Comparison of ENCODE assay signal across 12 cellular contexts in the genomic region with DNA sequence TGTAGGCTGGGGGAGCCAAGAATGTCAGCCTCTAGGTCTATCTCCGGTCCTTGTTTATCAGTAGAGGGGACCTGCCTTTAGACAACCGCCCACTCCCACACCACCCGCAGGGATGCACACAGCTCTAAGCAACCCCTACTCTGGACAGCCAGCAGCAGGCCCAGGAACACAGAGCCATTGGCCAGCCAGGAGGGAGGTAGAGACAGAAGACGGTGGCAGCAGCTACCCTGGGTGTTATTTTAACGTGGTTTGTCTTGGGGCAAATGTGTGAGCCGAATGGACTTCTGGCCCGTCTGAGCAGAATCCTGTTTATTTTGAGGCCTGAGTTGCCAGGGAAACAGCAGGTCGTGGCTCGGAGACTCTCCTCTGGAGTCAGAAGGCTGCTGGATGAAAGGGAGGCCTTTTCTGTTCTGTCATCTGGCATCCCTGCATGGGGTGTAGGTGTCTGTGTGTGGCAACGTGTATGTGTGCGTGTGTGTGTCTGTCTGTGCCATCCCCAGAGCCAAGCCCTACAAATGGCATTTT. TPM values are rescaled to one million over a fixed set of nuclear protein-coding genes. Genes with fewer than 3 reads are reported as not detected.
DNase-seq lines count a peak whose midpoint lies in the region; ATAC-seq and TF ChIP-seq lines count a peak whose summit lies in the region.
"Had no signal": no experiment of that assay in that cellular context is flagged by ENCODE, and none has a peak within 500 bp of the region (broad histone marks: within the 10 kb centered on the region; RNA-seq: fewer than 3 reads in every experiment).

No MANE protein-coding gene starts in this region.

- peaks cover 0 to 2% of the 10 kb centered on the region in 2 donors for H3K27me3 ChIP-seq in esophagus (ENCODE audit: control insufficient read depth in 1 of 2, insufficient read depth in 2 of 2, low read length in 2 of 2)
- H3K27me3 ChIP-seq in muscle layer of colon (ENCODE audit: control insufficient read depth in 1 of 2, insufficient read depth in 2 of 2, low read length in 2 of 2) = no peaks in the 10 kb centered on the region
- H3K27me3 ChIP-seq in tibial nerve = no peaks in the 10 kb centered on the region

- H3K36me3 Mint-ChIP-seq in activated naive CD4-positive, alpha-beta T cell treated with anti-CD3 and anti-CD28 coated beads, Interleukin-2, amount 50 U/mL, for 72 hours = no peaks in the 10 kb centered on the region

- WGBS in esophagus, 2 donors = 28 to 44% methylated on average over 11 of the region's 11 CpGs
- 27 to 38% methylated on average over 11 of the region's 11 CpGs for WGBS in tibial nerve, 2 donors

- H3K27ac ChIP-seq in esophagus (ENCODE audit: low read depth in 2 of 2, low read length in 1 of 2) (peak overlapping the region; percentile 29 to 45), muscle layer of colon (ENCODE audit: low read depth, low read length) (peak overlapping the region; percentile 71), tibial nerve (peak overlapping the region; percentile 53 to 92 (median 68))

- H3K9me3 Mint-ChIP-seq in activated naive CD4-positive, alpha-beta T cell treated with anti-CD3 and anti-CD28 coated beads, Interleukin-2, amount 50 U/mL, for 72 hours = no peaks in the 10 kb centered on the region

- H3K27ac Mint-ChIP-seq in activated naive CD4-positive, alpha-beta T cell treated with anti-CD3 and anti-CD28 coated beads, Interleukin-2, amount 50 U/mL, for 72 hours = no peak overlapping the region

- ATAC-seq in activated naive CD4-positive, alpha-beta T cell treated with anti-CD3 and anti-CD28 coated beads, Interleukin-2, amount 50 U/mL, for 72 hours = no peak
- no peak for ATAC-seq in GM21423 (IDR thresholded peaks at IDR 0.05; ENCODE audit: unreplicated experiment)
- ATAC-seq: HCT116, left colon had no signal

- H3K4me3 ChIP-seq in esophagus (ENCODE audit: low read depth in 1 of 2, low read length in 2 of 2) (no peak overlapping the region), muscle layer of colon (ENCODE audit: low read depth in 1 of 2, low read length in 2 of 2) (peak overlapping the region in 1 of 2 donors; percentile 31), tibial nerve (peak overlapping the region in 2 of 4 donors; percentile 3 to 32)

- DNase-seq in DMS53 (lab: John Stamatoyannopoulos, UW) = peak; percentile 35
- no peak for DNase-seq in DMS53 treated with DMSO at 0.1 percent for 48 hours (lab: John Stamatoyannopoulos, UW; ENCODE audit: unreplicated experiment)
- DNase-seq in tibial nerve (ENCODE audit: low spot score in 2 of 2) = no peak
- DNase-seq in activated naive CD4-positive, alpha-beta T cell treated with anti-CD3 and anti-CD28 coated beads, Interleukin-2, amount 50 U/mL, for 72 hours (ENCODE audit: low spot score in 2 of 2) = no peak
- no peak for DNase-seq in COR-L47 (lab: John Stamatoyannopoulos, UW)
- DNase-seq: activated CD4-positive, alpha-beta T cell treated with anti-CD3 and anti-CD28 coated beads, Interleukin-2, amount 50 U/mL, for 4 hours; left colon; NCI-H446 had no signal

- H3K9ac ChIP-seq in muscle layer of colon (ENCODE audit: low read length) = no peak overlapping the region

- TF ChIP-seq EP300 in tibial nerve (IDR thresholded peaks at IDR 0.05) = no peak

- no peaks in the 10 kb centered on the region for H3K36me3 ChIP-seq in esophagus (ENCODE audit: control insufficient read depth in 2 of 2, insufficient read depth in 2 of 2, low read length in 1 of 2)
- H3K36me3 ChIP-seq in muscle layer of colon (ENCODE audit: insufficient read depth, low read length) = no peaks in the 10 kb centered on the region
- H3K36me3 ChIP-seq in tibial nerve = no peaks in the 10 kb centered on the region

- H3K9me3 ChIP-seq in esophagus (ENCODE audit: control insufficient read depth in 2 of 2, insufficient read depth in 1 of 2, low read depth in 1 of 2, low read length in 1 of 2) = no peaks in the 10 kb centered on the region
- H3K9me3 ChIP-seq in muscle layer of colon (ENCODE audit: low read length) = no peaks in the 10 kb centered on the region
- no peaks in the 10 kb centered on the region for H3K9me3 ChIP-seq in tibial nerve

- H3K4me1 ChIP-seq in esophagus (ENCODE audit: control insufficient read depth in 2 of 2, insufficient read depth in 2 of 2, low read length in 1 of 2) (peaks cover 8 to 17% of the 10 kb centered on the region in 2 donors), muscle layer of colon (ENCODE audit: insufficient read depth, low read length) (peaks cover 30% of the 10 kb centered on the region), tibial nerve (peaks cover 0 to 44% (median 19%) of the 10 kb centered on the region in 4 donors)

- TF ChIP-seq CTCF in tibial nerve (IDR thresholded peaks at IDR 0.05) = no peak

- TF ChIP-seq POLR2A in tibial nerve (IDR thresholded peaks at IDR 0.05) = no peak

RNA-seq across cellular contexts. Expression of a gene that starts 0.4 kb away (rescaled TPM):
- under 1 TPM; 0.56 to 0.57 TPM for polyA plus RNA-seq in esophagus
- total RNA-seq in tibial nerve = 100 to 1,000 TPM in 3 of 4 donors, 10 to 100 TPM in 1; 38.1 to 131 (median 115) TPM
- total RNA-seq in activated naive CD4-positive, alpha-beta T cell treated with anti-CD3 and anti-CD28 coated beads, Interleukin-2, amount 50 U/mL, for 72 hours = not detected

Comparison
In these comparisons a context has a peak if more than half of its experiments do, and no peak if none do; other contexts are left out.
1. RNA of a gene that starts 0.4 kb away (total RNA-seq): 38.1 to 131 TPM in tibial nerve; not detected in activated naive CD4-positive, alpha-beta T cell treated with anti-CD3 and anti-CD28 coated beads, Interleukin-2, amount 50 U/mL, for 72 hours; every median in the first group is over 10 times any median in the second.
2. Peak in every context shown above with its lines, with median percentiles within 50 percentile points of each other: H3K27ac ChIP-seq.